ENCODE assay signal across 2 cellular contexts in genomic region chr1:39452081-39452480, GRCh38.
TF ChIP-seq lines count a peak whose summit lies in the region.

No MANE protein-coding gene starts in this region.

TF ChIP-seq in endothelial cell of umbilical vein, 7 proteins besides CTCF, POLR2A, EP300 and RAD21:
- TF ChIP-seq MYC (IDR thresholded peaks at IDR 0.05; ENCODE audit: low read depth, low read length) (no peak), JUN (IDR thresholded peaks at IDR 0.05; ENCODE audit: borderline replicate concordance, insufficient read depth, insufficient read length, low read depth) (no peak), MAX (IDR thresholded peaks at IDR 0.05; ENCODE audit: insufficient read depth, insufficient read length) (no peak), POLR2AphosphoS5 (IDR thresholded peaks at IDR 0.05; ENCODE audit: insufficient read depth, low read depth, low read length) (no peak), GATA2 (IDR thresholded peaks at IDR 0.05; ENCODE audit: insufficient read depth, insufficient read length, low read depth, low read length) (no peak), EZH2 (IDR thresholded peaks at IDR 0.05; ENCODE audit: borderline replicate concordance, low read depth, low read length, severe bottlenecking) (no peak), FOS (IDR thresholded peaks at IDR 0.05; ENCODE audit: borderline replicate concordance, insufficient read depth, low read length) (no peak)

TF ChIP-seq in GM23338, 12 proteins besides CTCF, POLR2A, EP300 and RAD21:
- TF ChIP-seq STAT1 (IDR thresholded peaks at IDR 0.05; ENCODE audit: unreplicated experiment) (no peak), REST (IDR thresholded peaks at IDR 0.05; ENCODE audit: unreplicated experiment) (no peak), EZH2 (IDR thresholded peaks at IDR 0.05; ENCODE audit: low read depth, unreplicated experiment) (no peak), JUNB (IDR thresholded peaks at IDR 0.05; ENCODE audit: unreplicated experiment) (no peak), ZNF114 (CRISPR knock-in tag; IDR thresholded peaks at IDR 0.05) (no peak), EZH2phosphoT487 (IDR thresholded peaks at IDR 0.05; ENCODE audit: unreplicated experiment) (no peak), NANOG (IDR thresholded peaks at IDR 0.05; ENCODE audit: borderline replicate concordance) (no peak), ETS1 (IDR thresholded peaks at IDR 0.05) (no peak), ZNF462 (CRISPR knock-in tag; IDR thresholded peaks at IDR 0.05) (no peak)
